In the genomic region with DNA sequence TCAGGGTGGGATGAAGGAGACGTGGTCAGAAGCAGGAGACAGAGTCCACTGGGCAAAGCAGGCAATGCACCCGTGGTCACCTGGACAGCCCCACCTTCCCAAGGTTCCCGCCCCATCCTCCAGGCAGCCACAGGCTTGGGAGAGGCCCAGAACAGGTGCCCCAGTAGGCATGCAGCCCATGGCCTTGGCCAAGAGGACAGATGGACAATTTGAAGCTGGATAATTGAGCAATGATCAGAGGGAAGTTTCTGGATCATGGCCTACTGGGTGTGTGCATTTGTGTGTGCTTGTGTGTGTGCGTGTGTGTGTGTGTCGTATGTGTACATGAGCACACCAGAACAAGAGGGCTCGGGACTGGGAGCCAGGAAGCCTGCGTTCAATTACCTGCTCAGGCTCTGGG, we compare ENCODE assay signal across 24 cellular contexts. TPM values are rescaled to one million over a fixed set of nuclear protein-coding genes. Genes with fewer than 3 reads are reported as not detected.
"Had no signal": no experiment of that assay in that cellular context is flagged by ENCODE, and none has a peak within 500 bp of the region (broad histone marks: within the 10 kb centered on the region; RNA-seq: fewer than 3 reads in every experiment).

No MANE protein-coding gene starts in this region.

- H3K4me3 ChIP-seq: cardiac muscle cell, gastrocnemius medialis, spleen, thoracic aorta, upper lobe of left lung had no signal

- H3K36me3 ChIP-seq: cardiac muscle cell, gastrocnemius medialis, spleen, thoracic aorta, upper lobe of left lung had no signal

- H3K9me3 ChIP-seq: gastrocnemius medialis, spleen, thoracic aorta, upper lobe of left lung had no signal

- FAIRE-seq: keratinocyte had no signal

- H3K27ac ChIP-seq: cardiac muscle cell, gastrocnemius medialis, spleen, thoracic aorta, VCaP had no signal

- H3K27me3 ChIP-seq: cardiac muscle cell, upper lobe of left lung had no signal

- ATAC-seq: activated CD4-positive, CD25-positive, alpha-beta regulatory T cell treated with anti-CD3 and anti-CD28 coated beads, Interleukin-2, amount 50 U/mL, for 24 hours; activated T-cell treated with anti-CD3 and anti-CD28 coated beads, Interleukin-2, amount 50 U/mL, for 72 hours; gastrocnemius medialis; T-cell had no signal

- DNase-seq: activated CD4-positive, alpha-beta memory T cell treated with anti-CD3 and anti-CD28 coated beads, Interleukin-2, amount 10 ng/mL, durations not matched to agents 7 days and 5 days; activated CD4-positive, alpha-beta T cell treated with anti-CD3 and anti-CD28 coated beads, Interleukin-2, amount 10 ng/mL, durations not matched to agents 24 days and 14 days; activated effector memory CD4-positive, alpha-beta T cell treated with Interleukin-2 at 50 U/mL for 16 hours; activated naive CD4-positive, alpha-beta T cell treated with anti-CD3 and anti-CD28 coated beads for 36 hours; activated naive CD8-positive, alpha-beta T cell treated with anti-CD3 and anti-CD28 coated beads, Interleukin-2, amount 10 ng/mL, durations not matched to agents 7 days and 5 days; activated T-cell treated with anti-CD3 and anti-CD28 coated beads, Interleukin-2, amount 50 U/mL, for 72 hours; amygdala; dermis blood vessel endothelial cell; effector memory CD4-positive, alpha-beta T cell; gastrocnemius medialis; head of caudate nucleus; mammary epithelial cell; midbrain; retina; spleen; stimulated activated CD4-positive, alpha-beta T cell treated with anti-CD3 and anti-CD28 coated beads, Interleukin-4, amount 100 ng/mL, for 1 hour; stimulated activated naive CD4-positive, alpha-beta T cell; T-cell had no signal

- H3K4me1 ChIP-seq: gastrocnemius medialis had no signal

RNA-seq across cellular contexts. Expression of gene ELFN2, which starts 20.4 kb away (rescaled TPM):
- total RNA-seq: thoracic aorta had no signal
- polyA plus RNA-seq: cardiac muscle cell had no signal
